Comparison of ENCODE assay signal across 9 cellular contexts in the genomic region with DNA sequence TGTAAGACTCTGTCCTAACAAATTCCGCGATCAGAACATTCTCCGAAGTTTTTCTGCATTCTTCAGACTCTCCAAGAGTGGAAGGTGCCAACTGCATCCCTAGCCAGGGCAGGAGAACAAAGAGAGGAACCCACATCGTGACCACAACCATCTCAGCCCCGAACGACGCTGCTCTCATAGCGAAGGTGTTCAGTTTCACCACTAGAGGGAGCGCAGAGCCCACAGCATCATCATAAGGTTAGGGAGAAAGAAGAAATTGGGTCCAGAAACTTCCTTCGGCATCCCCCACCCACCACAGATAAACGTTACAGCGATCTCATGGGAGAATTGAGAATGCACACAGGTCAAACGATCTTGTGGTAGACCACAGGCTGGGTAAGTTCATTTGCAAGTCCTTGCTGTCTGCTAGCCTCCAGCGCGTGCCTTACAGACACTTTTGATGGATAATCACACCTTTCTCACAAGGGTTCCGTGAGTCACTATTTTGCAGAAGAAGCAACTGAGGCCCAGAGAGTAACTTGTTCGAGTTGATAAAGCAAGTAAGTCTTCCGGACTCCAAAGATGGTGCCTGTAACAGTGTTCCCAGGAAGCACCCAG.
DNase-seq lines count a peak whose midpoint lies in the region; ATAC-seq lines count a peak whose summit lies in the region.
"Had no signal": no experiment of that assay in that cellular context is flagged by ENCODE, and none has a peak within 500 bp of the region (broad histone marks: within the 10 kb centered on the region; RNA-seq: fewer than 3 reads in every experiment).

No MANE protein-coding gene starts in this region.

- peaks cover 2% of the 10 kb centered on the region for H3K36me3 Mint-ChIP-seq in central memory CD8-positive, alpha-beta T cell (ENCODE audit: insufficient read depth)
- H3K36me3 Mint-ChIP-seq: activated naive CD4-positive, alpha-beta T cell treated with anti-CD3 and anti-CD28 coated beads, Interleukin-2, amount 50 U/mL, for 24 hours had no signal

- H3K27ac Mint-ChIP-seq in central memory CD8-positive, alpha-beta T cell (ENCODE audit: low read depth), result no peak overlapping the region
- H3K27ac Mint-ChIP-seq: activated naive CD4-positive, alpha-beta T cell treated with anti-CD3 and anti-CD28 coated beads, Interleukin-2, amount 50 U/mL, for 24 hours had no signal

- peaks cover 5% of the 10 kb centered on the region for H3K9me3 Mint-ChIP-seq in central memory CD8-positive, alpha-beta T cell
- H3K9me3 Mint-ChIP-seq: activated naive CD4-positive, alpha-beta T cell treated with anti-CD3 and anti-CD28 coated beads, Interleukin-2, amount 50 U/mL, for 24 hours had no signal

- peak; percentile 84 for DNase-seq in DMS 273 (lab: John Stamatoyannopoulos, UW; ENCODE audit: unreplicated experiment)
- peak; percentile 59 for DNase-seq in NCI-H226
- peak; percentile 58 for DNase-seq in activated CD4-positive, CD25-positive, alpha-beta regulatory T cell treated with anti-CD3 and anti-CD28 coated beads, Interleukin-2, amount 50 U/mL, for 72 hours
- peak in 1 of 2 donors; percentile 23 for DNase-seq in central memory CD8-positive, alpha-beta T cell (ENCODE audit: low spot score in 2 of 2)
- DNase-seq in kidney tubule cell (ENCODE audit: low spot score), result peak; percentile 81
- DNase-seq in stimulated activated CD4-positive, alpha-beta T cell treated with anti-CD3 and anti-CD28 coated beads, Interleukin-4, amount 100 ng/mL, for 4 hours, result peak; percentile 30 to 38
- no peak for DNase-seq in cortex of kidney (lab: John Stamatoyannopoulos, UW)

- peaks cover 5% of the 10 kb centered on the region for H3K4me1 Mint-ChIP-seq in central memory CD8-positive, alpha-beta T cell

- H3K27me3 Mint-ChIP-seq in central memory CD8-positive, alpha-beta T cell, result peaks cover 43% of the 10 kb centered on the region

- H3K4me3 Mint-ChIP-seq in central memory CD8-positive, alpha-beta T cell, result no peak overlapping the region
- H3K4me3 Mint-ChIP-seq: activated naive CD4-positive, alpha-beta T cell treated with anti-CD3 and anti-CD28 coated beads, Interleukin-2, amount 50 U/mL, for 24 hours had no signal

- peak; percentile 70 for ATAC-seq in HG02938 (IDR thresholded peaks at IDR 0.05; ENCODE audit: unreplicated experiment)
- peak; percentile 68 for ATAC-seq in central memory CD8-positive, alpha-beta T cell (replicated peaks; ENCODE audit: extremely low read depth, poor library complexity, severe bottlenecking)
